22 cellular contexts compared by ENCODE assay signal in genomic region chr7:135466442-135467206, GRCh38. TPM values are rescaled to one million over a fixed set of nuclear protein-coding genes. Genes with fewer than 3 reads are reported as not detected.
DNase-seq lines count a peak whose midpoint lies in the region; ATAC-seq, FAIRE-seq and TF ChIP-seq lines count a peak whose summit lies in the region.
"Had no signal": no experiment of that assay in that cellular context is flagged by ENCODE, and none has a peak within 500 bp of the region (broad histone marks: within the 10 kb centered on the region; RNA-seq: fewer than 3 reads in every experiment).

No MANE protein-coding gene starts in this region.

- H3K9me3 Mint-ChIP-seq in Calu3 (ENCODE audit: low read depth, unreplicated experiment), result no peaks in the 10 kb centered on the region
- H3K9me3 Mint-ChIP-seq: activated CD8-positive, alpha-beta T cell treated with anti-CD3 and anti-CD28 coated beads for 36 hours; activated naive CD4-positive, alpha-beta T cell treated with anti-CD3 and anti-CD28 coated beads, Interleukin-2, amount 50 U/mL, for 72 hours; natural killer cell had no signal

- FAIRE-seq in HTR-8/SVneo (lab: Jason Lieb, UNC), result no peak

- no peak for TF ChIP-seq CTCF in Calu3 (IDR thresholded peaks at IDR 0.05; ENCODE audit: unreplicated experiment)

- H3K4me3 Mint-ChIP-seq in Calu3 (ENCODE audit: low read depth, unreplicated experiment), result no peak overlapping the region
- H3K4me3 Mint-ChIP-seq: activated CD8-positive, alpha-beta T cell treated with anti-CD3 and anti-CD28 coated beads for 36 hours; natural killer cell; T-helper 17 cell had no signal

- peaks cover 16% of the 10 kb centered on the region for H3K4me1 Mint-ChIP-seq in Calu3 (ENCODE audit: low read depth, unreplicated experiment)

- no peaks in the 10 kb centered on the region for H3K27me3 Mint-ChIP-seq in Calu3 (ENCODE audit: unreplicated experiment)
- H3K27me3 Mint-ChIP-seq: activated CD8-positive, alpha-beta T cell treated with anti-CD3 and anti-CD28 coated beads for 36 hours; T-helper 17 cell had no signal

- H3K27ac Mint-ChIP-seq in Calu3 (ENCODE audit: unreplicated experiment), result peak overlapping the region; percentile 79
- H3K27ac Mint-ChIP-seq: activated CD8-positive, alpha-beta T cell treated with anti-CD3 and anti-CD28 coated beads for 36 hours; activated naive CD4-positive, alpha-beta T cell treated with anti-CD3 and anti-CD28 coated beads, Interleukin-2, amount 50 U/mL, for 72 hours; T-helper 17 cell had no signal

- CTCF ChIA-PET in Calu3 (lab: Charles Lee), result no interaction called here

- ATAC-seq in GM18870 (IDR thresholded peaks at IDR 0.05; ENCODE audit: unreplicated experiment), result peak; percentile 11
- peak; percentile 10 for ATAC-seq in HG03432 (IDR thresholded peaks at IDR 0.05; ENCODE audit: unreplicated experiment)
- ATAC-seq in esophagus mucosa, result peak; percentile 55
- ATAC-seq in HG03108 (IDR thresholded peaks at IDR 0.05; ENCODE audit: unreplicated experiment), result no peak
- ATAC-seq: activated CD8-positive, alpha-beta T cell treated with anti-CD3 and anti-CD28 coated beads for 36 hours; activated naive CD4-positive, alpha-beta T cell treated with anti-CD3 and anti-CD28 coated beads, Interleukin-2, amount 50 U/mL, for 72 hours; gastrocnemius medialis; HCT116; left cardiac atrium; T-helper 17 cell had no signal

- intact Hi-C loops in Calu3 (cut with micrococcal nuclease; ENCODE audit: unreplicated experiment), result no loop called here

- peaks cover 5% of the 10 kb centered on the region for H3K36me3 Mint-ChIP-seq in Calu3 (ENCODE audit: insufficient read depth, unreplicated experiment)
- H3K36me3 Mint-ChIP-seq: activated naive CD4-positive, alpha-beta T cell treated with anti-CD3 and anti-CD28 coated beads, Interleukin-2, amount 50 U/mL, for 72 hours; natural killer cell had no signal

- BruUV-seq in Calu3 (replicated peaks; lab: Mats Ljungman, UMichigan), result no TSS peak

- DNase-seq in Calu3 (no peak), HTR-8/SVneo (ENCODE audit: insufficient read length, low spot score) (no peak), GM03348 (ENCODE audit: low spot score) (no peak)
- no peak for DNase-seq in stimulated activated CD4-positive, alpha-beta T cell treated with anti-CD3 and anti-CD28 coated beads, Interleukin-4, amount 100 ng/mL, for 24 hours
- DNase-seq: activated CD8-positive, alpha-beta T cell treated with anti-CD3 and anti-CD28 coated beads for 36 hours; brain microvascular endothelial cell; gastrocnemius medialis; left cardiac atrium; MG63; natural killer cell; NCI-H1105 treated with DMSO at 0.1 percent for 48 hours; NCI-H2029; occipital lobe; OCI-M1; stimulated activated CD4-positive, alpha-beta T cell treated with anti-CD3 and anti-CD28 coated beads, Interleukin-4, amount 100 ng/mL, for 4 hours; T-helper 17 cell had no signal

RNA-seq across cellular contexts. Expression of gene CNOT4, which starts 43.3 kb away (rescaled TPM):
- total RNA-seq in Calu3 (2022) (21.9 and 26.0 TPM in 2 replicates), esophagus mucosa (15.9 TPM)
